17 cellular contexts compared by ENCODE assay signal in the genomic region with DNA sequence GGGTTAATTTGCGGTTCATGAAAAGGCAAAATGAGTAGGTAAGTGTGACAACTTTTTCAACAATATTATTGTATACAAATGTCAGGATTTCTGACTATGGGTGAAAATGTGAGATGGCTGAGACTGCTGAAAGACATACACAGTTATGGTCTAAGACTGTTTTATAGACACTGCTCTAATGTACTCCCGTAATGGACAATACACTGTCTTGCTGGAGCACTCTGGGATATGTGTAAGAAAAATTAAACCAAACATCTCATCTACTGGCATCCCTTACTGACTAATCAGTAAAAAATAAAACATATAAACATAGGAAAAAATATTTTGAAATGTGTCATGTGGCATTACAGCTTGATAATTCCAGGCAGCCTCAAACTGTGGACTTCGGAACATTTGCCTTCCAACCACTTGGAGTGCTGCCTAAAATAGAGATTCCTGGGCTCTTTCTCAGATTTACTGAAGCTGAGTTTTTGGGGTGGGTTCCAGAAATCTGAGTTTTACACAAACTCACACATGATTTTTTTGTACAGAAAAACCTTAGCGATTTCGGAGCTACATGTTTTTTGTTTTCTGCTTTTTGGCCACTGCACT.
DNase-seq lines count a peak whose midpoint lies in the region; ATAC-seq and TF ChIP-seq lines count a peak whose summit lies in the region.
"Had no signal": no experiment of that assay in that cellular context is flagged by ENCODE, and none has a peak within 500 bp of the region (broad histone marks: within the 10 kb centered on the region; RNA-seq: fewer than 3 reads in every experiment).

No MANE protein-coding gene starts in this region.

- 19 to 22% methylated on average over 5 of the region's 5 CpGs for WGBS in aorta, 2 donors

- H3K4me1 ChIP-seq in cardiac muscle cell (ENCODE audit: low read depth), result peaks cover 9% of the 10 kb centered on the region
- peaks cover 0 to 5% of the 10 kb centered on the region in 2 donors for H3K4me1 ChIP-seq in aorta (ENCODE audit: control insufficient read depth in 1 of 2, insufficient read depth in 2 of 2, low read length in 2 of 2)
- peaks cover 3% of the 10 kb centered on the region in 2 donors for H3K4me1 ChIP-seq in ascending aorta
- H3K4me1 ChIP-seq: testis had no signal

- no peak overlapping the region for H3K27ac ChIP-seq in cardiac muscle cell
- H3K27ac ChIP-seq in aorta (ENCODE audit: low read depth in 1 of 2, low read length in 2 of 2), result peak overlapping the region in 1 of 2 donors; percentile 48
- H3K27ac ChIP-seq in ascending aorta, result peak overlapping the region in 1 of 2 donors; percentile 49
- H3K27ac ChIP-seq: testis had no signal

- H3K9me3 ChIP-seq in cardiac muscle cell (ENCODE audit: low read depth) (no peaks in the 10 kb centered on the region), aorta (ENCODE audit: control insufficient read depth, low read length) (no peaks in the 10 kb centered on the region), ascending aorta (no peaks in the 10 kb centered on the region)
- H3K9me3 ChIP-seq: testis had no signal

- peak in 1 of 2 donors; percentile 87 for DNase-seq in cardiac muscle cell (ENCODE audit: low read depth in 1 of 2, low spot score in 1 of 2)
- DNase-seq in cardiac septum (ENCODE audit: low spot score), result no peak
- peak; percentile 90 for DNase-seq in choroid plexus epithelial cell (ENCODE audit: low read depth)
- DNase-seq in left lobe of liver (ENCODE audit: low spot score), result peak; percentile 58
- no peak for DNase-seq in aorta
- no peak for DNase-seq in foreskin melanocyte
- DNase-seq in NCI-H1417 treated with DMSO at 0.1 percent for 48 hours (lab: John Stamatoyannopoulos, UW), result no peak
- no peak for DNase-seq in ascending aorta (ENCODE audit: low spot score in 2 of 2)
- DNase-seq: activated effector memory CD4-positive, alpha-beta T cell treated with anti-CD3 and anti-CD28 coated beads, Interleukin-2, amount 50 U/mL, for 16 hours; Calu3; effector CD8-positive, alpha-beta T cell; Kasumi-1; kidney glomerular epithelial cell; NCI-H1694; NCI-H510A treated with DMSO at 0.1 percent for 48 hours; testis had no signal

- H3K36me3 ChIP-seq in cardiac muscle cell (no peaks in the 10 kb centered on the region), aorta (ENCODE audit: control insufficient read depth in 1 of 2, insufficient read depth in 2 of 2, low read length in 1 of 2) (no peaks in the 10 kb centered on the region), ascending aorta (no peaks in the 10 kb centered on the region)

- TF ChIP-seq CTCF in cardiac muscle cell (IDR thresholded peaks at IDR 0.05; ENCODE audit: low read depth, low read length), result peak; percentile 15
- peak; percentile 31 for TF ChIP-seq CTCF in choroid plexus epithelial cell (conservative IDR thresholded peaks at IDR 0.05; ENCODE audit: low read depth, low read length)
- no peak for TF ChIP-seq CTCF in ascending aorta (IDR thresholded peaks at IDR 0.05)

- peak; percentile 89 for ATAC-seq in left lobe of liver
- peak; percentile 48 for ATAC-seq in aorta (ENCODE audit: low FRiP score)
- ATAC-seq: WTC11 had no signal

- H3K4me3 ChIP-seq in cardiac muscle cell (no peak overlapping the region), choroid plexus epithelial cell (ENCODE audit: low read depth, low read length) (no peak overlapping the region), aorta (ENCODE audit: low read length in 2 of 2) (no peak overlapping the region), ascending aorta (no peak overlapping the region)
- H3K4me3 ChIP-seq: testis had no signal

- H3K27me3 ChIP-seq in cardiac muscle cell (no peaks in the 10 kb centered on the region), aorta (ENCODE audit: control insufficient read depth in 1 of 2, insufficient read depth in 2 of 2, low read length in 1 of 2) (no peaks in the 10 kb centered on the region), ascending aorta (no peaks in the 10 kb centered on the region)
- H3K27me3 ChIP-seq: testis had no signal

- intact Hi-C loops in cardiac septum (cut with DNase I) (loop anchor here (10.0 kb wide), 2 partner anchors 365 to 445 kb away; no protein-coding TSS in a partner anchor), aorta (cut with DNase I) (loop anchor here in 1 of 2 donors (10.0 kb wide), 2 partner anchors 145 to 365 kb away; no protein-coding TSS in a partner anchor), ascending aorta (cut with DNase I) (loop anchor here (1.0 to 10.0 kb wide), 3 partner anchors 141 to 365 kb away; a partner anchor contains a TSS)

Comparison
In these comparisons a context has a peak if more than half of its experiments do, and no peak if none do; other contexts are left out.
1. DNase-seq: peak in choroid plexus epithelial cell (single experiment) and left lobe of liver (single experiment); none in cardiac septum (single experiment), aorta (0 of 2), foreskin melanocyte (single experiment), NCI-H1417 treated with DMSO at 0.1 percent for 48 hours (single experiment) and ascending aorta (0 of 2).
2. CTCF ChIP-seq: peak in cardiac muscle cell (single experiment) and choroid plexus epithelial cell (single experiment); none in ascending aorta (0 of 3).